21 cellular contexts compared by ENCODE assay signal in genomic region chr13:37413161-37413560, GRCh38.
"Had no signal": no experiment of that assay in that cellular context is flagged by ENCODE, and none has a peak within 500 bp of the region (broad histone marks: within the 10 kb centered on the region; RNA-seq: fewer than 3 reads in every experiment).

No MANE protein-coding gene starts in this region.

- H3K27ac ChIP-seq: lower lobe of right lung, neural progenitor cell, prostate gland, sigmoid colon, stomach, testis, tibial nerve, upper lobe of right lung, uterus had no signal

- H3K4me1 ChIP-seq: lower lobe of right lung, neural progenitor cell, prostate gland, sigmoid colon, stomach, testis, upper lobe of right lung, uterus had no signal

- DNase-seq: cerebellar nuclear complex; effector memory CD4-positive, alpha-beta T cell; head of caudate nucleus; left ventricle myocardium superior; lower lobe of right lung; mucosa of descending colon; naive B cell; right cardiac atrium; sigmoid colon; stimulated activated CD4-positive, alpha-beta T cell treated with anti-CD3 and anti-CD28 coated beads, Interleukin-2, amount 100 ng/mL, for 24 hours; stimulated activated CD4-positive, alpha-beta T cell treated with anti-CD3 and anti-CD28 coated beads, Interleukin-4, amount 100 ng/mL, for 24 hours; stimulated activated naive CD4-positive, alpha-beta T cell treated with Interleukin-2 at 50 U/mL for 16 hours; stomach; testis; upper lobe of right lung; uterus had no signal

- H3K4me3 ChIP-seq: lower lobe of right lung, mucosa of descending colon, neural progenitor cell, prostate gland, sigmoid colon, stomach, testis, tibial nerve, upper lobe of right lung, uterus had no signal

- H3K9me3 ChIP-seq: lower lobe of right lung, mucosa of descending colon, prostate gland, sigmoid colon, stomach, testis, tibial nerve, upper lobe of right lung, uterus had no signal

- H3K4me2 ChIP-seq: neural progenitor cell had no signal

- H3K9ac ChIP-seq: neural progenitor cell had no signal

- H3K27me3 ChIP-seq: neural progenitor cell, sigmoid colon, stomach, testis, tibial nerve, upper lobe of right lung, uterus had no signal

- ATAC-seq: left ventricle myocardium superior; lower lobe of right lung; mucosa of descending colon; natural killer cell treated with Interleukin-12 subunit alpha and Interleukin-12 subunit beta and Interleukin-15 and Interleukin-18, amount 100 ng/mL, for 72 hours; right cardiac atrium; stimulated activated effector memory CD8-positive, alpha-beta T cell treated with anti-CD3 and anti-CD28 coated beads, Interleukin-12 subunit alpha, Interleukin-12 subunit beta, amount 100 ng/mL, for 72 hours; upper lobe of right lung had no signal

- H2AFZ ChIP-seq: neural progenitor cell had no signal

- H3K36me3 ChIP-seq: lower lobe of right lung, neural progenitor cell, prostate gland, sigmoid colon, stomach, tibial nerve, upper lobe of right lung, uterus had no signal
